In the genomic region with DNA sequence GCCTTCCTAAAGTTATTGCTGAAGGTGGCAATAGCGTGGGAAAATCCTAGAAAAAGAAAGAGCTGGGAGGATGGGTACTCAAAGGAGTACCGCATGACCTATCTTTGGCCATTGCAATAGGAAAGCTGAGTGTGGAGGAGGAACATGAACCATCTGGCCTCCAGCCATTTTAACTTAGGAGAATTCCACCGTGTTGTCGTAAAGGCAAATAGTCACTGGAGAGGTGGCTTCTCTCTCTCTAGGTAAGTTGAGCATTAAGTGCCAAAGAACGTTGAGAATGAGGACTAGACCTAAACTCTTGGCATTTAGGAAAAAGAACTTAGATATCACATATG, we compare ENCODE assay signal across 9 cellular contexts.
"Had no signal": no experiment of that assay in that cellular context is flagged by ENCODE, and none has a peak within 500 bp of the region (broad histone marks: within the 10 kb centered on the region; RNA-seq: fewer than 3 reads in every experiment).

No MANE protein-coding gene starts in this region.

- H3K36me3 ChIP-seq: SJSA1 had no signal

- H3K9me3 ChIP-seq: SJSA1 had no signal

- FAIRE-seq: RCC 7860 had no signal

- H3K4me3 ChIP-seq: SJSA1, SK-N-MC had no signal

- DNase-seq: NCI-H2171, NCI-H510A, NCI-H524 treated with DMSO at 0.1 percent for 48 hours, NCI-H774, Right ventricle myocardium superior, SIG-M5 had no signal

- H3K27ac ChIP-seq: SJSA1, SK-N-MC had no signal
